18 cellular contexts compared by ENCODE assay signal in the genomic region with DNA sequence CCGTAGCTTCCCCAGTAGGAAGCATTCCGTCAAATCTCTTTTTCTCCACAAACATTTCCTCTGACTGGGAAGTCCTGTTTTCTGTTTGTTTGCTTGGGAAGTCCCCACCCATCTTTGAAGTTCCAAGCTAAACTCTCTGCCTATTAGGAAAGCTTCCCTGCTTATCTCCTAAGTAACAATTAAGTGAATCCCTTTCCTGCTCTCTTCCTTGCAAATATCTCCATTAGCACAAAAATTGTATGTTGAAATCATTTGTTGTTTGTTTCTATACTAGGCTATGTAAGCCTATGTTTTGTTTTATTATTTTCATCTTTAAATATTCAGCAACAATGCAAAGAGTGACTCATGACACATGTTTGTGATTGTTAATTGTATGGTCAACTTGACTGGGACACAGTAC.
"Had no signal": no experiment of that assay in that cellular context is flagged by ENCODE, and none has a peak within 500 bp of the region (broad histone marks: within the 10 kb centered on the region; RNA-seq: fewer than 3 reads in every experiment).

No MANE protein-coding gene starts in this region.

- H3K27me3 ChIP-seq: body of pancreas, hepatocyte, pancreas, sigmoid colon, spleen had no signal

- H3K4me2 ChIP-seq: hepatocyte had no signal

- H3K4me3 ChIP-seq: body of pancreas, coronary artery, hepatocyte, pancreas, sigmoid colon, spleen had no signal

- H3K9me3 ChIP-seq: body of pancreas, pancreas, sigmoid colon, spleen had no signal

- H2AFZ ChIP-seq: hepatocyte had no signal

- DNase-seq: activated CD4-positive, alpha-beta T cell treated with anti-CD3 and anti-CD28 coated beads for 1 hour; activated CD4-positive, alpha-beta T cell treated with anti-CD3 and anti-CD28 coated beads, Interleukin-2, amount 50 U/mL, for 48 hours; activated gamma-delta T cell treated with Interleukin-2 at 50 U/mL for 16 hours; amygdala; body of pancreas; foreskin fibroblast; natural killer cell; pancreas; sigmoid colon; spleen; stimulated activated naive B cell treated with anti-CD40 and anti-IgM and Interleukin-4, amounts not matched to agents 10 μg/mL and 1 μg/mL and 100 μg/mL, for 72 hours; SW 1271; T-helper 2 cell; WERI-Rb-1 had no signal

- H3K36me3 ChIP-seq: pancreas, sigmoid colon, spleen, WERI-Rb-1 had no signal

- ATAC-seq: activated naive CD4-positive, alpha-beta T cell treated with anti-CD3 and anti-CD28 coated beads, Interleukin-2, amount 50 U/mL, for 72 hours; body of pancreas; esophagus mucosa; natural killer cell; pancreas; stimulated activated naive B cell treated with anti-CD40 and anti-IgM and Interleukin-4, amounts not matched to agents 10 μg/mL and 1 μg/mL and 100 μg/mL, for 72 hours had no signal

- H3K4me1 ChIP-seq: body of pancreas, sigmoid colon, spleen had no signal

- H3K79me2 ChIP-seq: hepatocyte had no signal

- H3K27ac ChIP-seq: body of pancreas, coronary artery, hepatocyte, pancreas, sigmoid colon, spleen, WERI-Rb-1 had no signal
